ENCODE assay signal across 8 cellular contexts in genomic region chr11:65911682-65912568, GRCh38. TPM values are rescaled to one million over a fixed set of nuclear protein-coding genes. Genes with fewer than 3 reads are reported as not detected.
DNase-seq lines count a peak whose midpoint lies in the region; ATAC-seq and TF ChIP-seq lines count a peak whose summit lies in the region.

No MANE protein-coding gene starts in this region.

- ATAC-seq in GM18861 (IDR thresholded peaks at IDR 0.05; ENCODE audit: unreplicated experiment): no peak
- no peak for ATAC-seq in CD8-positive, alpha-beta T cell

- peak overlapping the region; percentile 38; the same call in 1 of the 2 replicates for H3K9ac ChIP-seq in iPS-20b (ENCODE audit: low read depth, low read length)

- peak; percentile 24 for DNase-seq in DMS114 treated with DMSO at 0.1 percent for 48 hours (lab: John Stamatoyannopoulos, UW; ENCODE audit: unreplicated experiment)
- DNase-seq in Kasumi-1 (lab: John Stamatoyannopoulos, UW): peak; percentile 23 to 44
- DNase-seq in tibial nerve (ENCODE audit: low spot score in 2 of 2): peak in 1 of 2 donors; percentile 44
- no peak for DNase-seq in CD8-positive, alpha-beta T cell
- no peak for DNase-seq in activated CD4-positive, alpha-beta T cell treated with anti-CD3 and anti-CD28 coated beads, Interleukin-2, amount 50 U/mL, for 4 hours

- CTCF ChIA-PET in CD8-positive, alpha-beta T cell (lab: Charles Lee): interaction anchor here (0.6 to 1.6 kb wide), 6 partner anchors 10 to 1169 kb away, joined by 3 to 4 read pairs (median 3); partner anchors contain the start of genes CCDC85B and FIBP

- H3K4me1 ChIP-seq in iPS-20b (ENCODE audit: insufficient read depth, low read length) (peaks cover 9% of the 10 kb centered on the region; the same call in 1 of the 2 replicates), tibial nerve (peaks cover 0 to 48% (median 29%) of the 10 kb centered on the region in 4 donors)
- peaks cover 13% of the 10 kb centered on the region for H3K4me1 ChIP-seq in CD8-positive, alpha-beta T cell (ENCODE audit: insufficient read depth, low read length)

- peaks cover 3% of the 10 kb centered on the region for H3K27me3 Mint-ChIP-seq in CD8-positive, alpha-beta T cell (ENCODE audit: low read depth)

- H3K9me3 ChIP-seq in iPS-20b (ENCODE audit: insufficient read depth, low read depth, low read length) (no peaks in the 10 kb centered on the region), tibial nerve (no peaks in the 10 kb centered on the region)
- no peaks in the 10 kb centered on the region for H3K9me3 ChIP-seq in CD8-positive, alpha-beta T cell (ENCODE audit: low read length)

- intact Hi-C loops in CD8-positive, alpha-beta T cell (cut with DNase I, micrococcal nuclease): no loop called here

- H3K27ac ChIP-seq in VCaP (peak overlapping the region; percentile 43; the same call in 1 of the 2 replicates), iPS-20b (ENCODE audit: low read length) (no peak overlapping the region), tibial nerve (peak overlapping the region; percentile 37 to 85 (median 64))
- H3K27ac ChIP-seq in CD8-positive, alpha-beta T cell (ENCODE audit: low read depth, low read length): no peak overlapping the region

- H3K36me3 Mint-ChIP-seq in CD8-positive, alpha-beta T cell: peaks cover 2% of the 10 kb centered on the region

- 14 to 17% methylated on average over 14 of the region's 14 CpGs for WGBS in tibial nerve, 2 donors

- no peak overlapping the region for H3K27ac Mint-ChIP-seq in CD8-positive, alpha-beta T cell

- H3K27me3 ChIP-seq in iPS-20b (ENCODE audit: insufficient read depth, low read length): peaks cover 20% of the 10 kb centered on the region
- H3K27me3 ChIP-seq in tibial nerve: no peaks in the 10 kb centered on the region
- H3K27me3 ChIP-seq in CD8-positive, alpha-beta T cell (ENCODE audit: insufficient read depth, low read length): no peaks in the 10 kb centered on the region

- peak in 1 of 2 donors; percentile 66 for TF ChIP-seq EP300 in tibial nerve (IDR thresholded peaks at IDR 0.05)

- H3K4me3 ChIP-seq in iPS-20b (ENCODE audit: low read length) (no peak overlapping the region), tibial nerve (no peak overlapping the region)
- no peak overlapping the region for H3K4me3 ChIP-seq in CD8-positive, alpha-beta T cell (ENCODE audit: low read depth, low read length)

- peak; percentile 95 for TF ChIP-seq CTCF in VCaP (conservative IDR thresholded peaks at IDR 0.05)
- TF ChIP-seq CTCF in tibial nerve (IDR thresholded peaks at IDR 0.05): peak; percentile 5 to 57 (median 32)
- no peak for TF ChIP-seq CTCF in CD8-positive, alpha-beta T cell (IDR thresholded peaks at IDR 0.05)

- no peaks in the 10 kb centered on the region for H3K36me3 ChIP-seq in iPS-20b (ENCODE audit: insufficient read depth, low read depth, low read length)
- peaks cover 0 to 2% (median 0%) of the 10 kb centered on the region in 3 donors for H3K36me3 ChIP-seq in tibial nerve
- no peaks in the 10 kb centered on the region for H3K36me3 ChIP-seq in CD8-positive, alpha-beta T cell (ENCODE audit: insufficient read depth, low read length)

- no peak for TF ChIP-seq POLR2A in tibial nerve (IDR thresholded peaks at IDR 0.05)

- no peak overlapping the region for H3K4me3 Mint-ChIP-seq in CD8-positive, alpha-beta T cell

- H3K4me1 Mint-ChIP-seq in CD8-positive, alpha-beta T cell (ENCODE audit: low read depth): peaks cover 26% of the 10 kb centered on the region

- POLR2A ChIA-PET in CD8-positive, alpha-beta T cell (lab: Charles Lee): interaction anchor here (0.6 to 1.2 kb wide), 2 partner anchors 22 to 168 kb away, joined by 4 to 5 read pairs; partner anchors contain the start of gene CCDC85B

- H3K9me3 Mint-ChIP-seq in CD8-positive, alpha-beta T cell: no peaks in the 10 kb centered on the region

RNA-seq across cellular contexts. Expression of gene C11orf68, which starts 6.9 kb away (rescaled TPM):
- 10 to 100 TPM; 14.7 to 30.4 (median 21.7) TPM for total RNA-seq in tibial nerve
- total RNA-seq in CD8-positive, alpha-beta T cell: 10 to 100 TPM; 12.3 TPM

RNA-seq across cellular contexts. Expression of gene DRAP1, which starts 7.3 kb away (rescaled TPM):
- 100 to 1,000 TPM in 2 of 4 donors, 10 to 100 TPM in 2; 64.5 to 134 (median 93.3) TPM for total RNA-seq in tibial nerve
- 10 to 100 TPM; 62.2 to 63.1 TPM for total RNA-seq in CD8-positive, alpha-beta T cell

RNA-seq across cellular contexts. Expression of gene FOSL1, which starts 11.7 kb away (rescaled TPM):
- total RNA-seq in tibial nerve: 1 to 10 TPM in 3 of 4 donors, not detected in 1; 1.3 to 3.3 (median 1.4) TPM
- 1 to 10 TPM; 2.0 to 4.0 TPM for total RNA-seq in CD8-positive, alpha-beta T cell

RNA-seq across cellular contexts. Expression of gene CCDC85B, which starts 21.5 kb away (rescaled TPM):
- 100 to 1,000 TPM in 2 of 4 donors, 10 to 100 TPM in 2; 73.0 to 108 (median 89.4) TPM for total RNA-seq in tibial nerve
- total RNA-seq in CD8-positive, alpha-beta T cell: 10 to 100 TPM; 25.6 to 27.4 TPM

RNA-seq across cellular contexts. Expression of gene FIBP, which starts 23.7 kb away (rescaled TPM):
- total RNA-seq in tibial nerve: 10 to 100 TPM; 53.6 to 73.2 (median 63.7) TPM
- 10 to 100 TPM; 16.5 to 19.3 TPM for total RNA-seq in CD8-positive, alpha-beta T cell

Comparison
In these comparisons a context has a peak if more than half of its experiments do, and no peak if none do; other contexts are left out.
1. DNase-seq: peak in DMS114 treated with DMSO at 0.1 percent for 48 hours (single experiment) and Kasumi-1 (2 of 2); none in CD8-positive, alpha-beta T cell (0 of 7) and activated CD4-positive, alpha-beta T cell treated with anti-CD3 and anti-CD28 coated beads, Interleukin-2, amount 50 U/mL, for 4 hours (0 of 2).
2. H3K27ac ChIP-seq: peak in VCaP (single experiment) and tibial nerve (4 of 4); none in iPS-20b (single experiment) and CD8-positive, alpha-beta T cell (single experiment).